ENCODE assay signal across 14 cellular contexts in genomic region chr17:35025541-35025940, GRCh38.
"Had no signal": no experiment of that assay in that cellular context is flagged by ENCODE, and none has a peak within 500 bp of the region (broad histone marks: within the 10 kb centered on the region; RNA-seq: fewer than 3 reads in every experiment).

No MANE protein-coding gene starts in this region.

- H3K27me3 Mint-ChIP-seq: activated CD8-positive, alpha-beta T cell treated with anti-CD3 and anti-CD28 coated beads for 36 hours; activated naive CD8-positive, alpha-beta T cell treated with anti-CD3 and anti-CD28 coated beads, Interleukin-2, amount 10 ng/mL, durations not matched to agents 7 days and 5 days; progenitor cell of endocrine pancreas; stimulated activated naive B cell treated with anti-CD40 and anti-IgM and Interleukin-4, amounts not matched to agents 10 μg/mL and 1 μg/mL and 100 μg/mL, for 72 hours had no signal

- H3K27ac Mint-ChIP-seq: activated naive CD8-positive, alpha-beta T cell treated with anti-CD3 and anti-CD28 coated beads, Interleukin-2, amount 10 ng/mL, durations not matched to agents 7 days and 5 days; progenitor cell of endocrine pancreas; stimulated activated naive B cell treated with anti-CD40 and anti-IgM and Interleukin-4, amounts not matched to agents 10 μg/mL and 1 μg/mL and 100 μg/mL, for 72 hours had no signal

- H3K9me3 Mint-ChIP-seq: activated CD8-positive, alpha-beta T cell treated with anti-CD3 and anti-CD28 coated beads for 36 hours; activated naive CD8-positive, alpha-beta T cell treated with anti-CD3 and anti-CD28 coated beads, Interleukin-2, amount 10 ng/mL, durations not matched to agents 7 days and 5 days; activated T-cell treated with anti-CD3 and anti-CD28 coated beads, Interleukin-2, amount 50 U/mL, for 72 hours; stimulated activated naive B cell treated with anti-CD40 and anti-IgM and Interleukin-4, amounts not matched to agents 10 μg/mL and 1 μg/mL and 100 μg/mL, for 72 hours had no signal

- H3K27ac ChIP-seq: esophagus muscularis mucosa, right atrium auricular region, VCaP had no signal

- H3K4me3 ChIP-seq: esophagus muscularis mucosa, right atrium auricular region had no signal

- H3K9me3 ChIP-seq: esophagus muscularis mucosa, right atrium auricular region had no signal

- ATAC-seq: activated CD8-positive, alpha-beta T cell treated with anti-CD3 and anti-CD28 coated beads for 36 hours; activated T-cell treated with anti-CD3 and anti-CD28 coated beads, Interleukin-2, amount 50 U/mL, for 72 hours; stimulated activated naive B cell treated with anti-CD40 and anti-IgM and Interleukin-4, amounts not matched to agents 10 μg/mL and 1 μg/mL and 100 μg/mL, for 72 hours had no signal

- H3K4me3 Mint-ChIP-seq: activated CD8-positive, alpha-beta T cell treated with anti-CD3 and anti-CD28 coated beads for 36 hours; activated naive CD8-positive, alpha-beta T cell treated with anti-CD3 and anti-CD28 coated beads, Interleukin-2, amount 10 ng/mL, durations not matched to agents 7 days and 5 days; activated T-cell treated with anti-CD3 and anti-CD28 coated beads, Interleukin-2, amount 50 U/mL, for 72 hours; stimulated activated naive B cell treated with anti-CD40 and anti-IgM and Interleukin-4, amounts not matched to agents 10 μg/mL and 1 μg/mL and 100 μg/mL, for 72 hours had no signal

- FAIRE-seq: endometrium had no signal

- DNase-seq: activated CD4-positive, alpha-beta T cell treated with anti-CD3 and anti-CD28 coated beads for 1 hour; activated CD8-positive, alpha-beta T cell treated with anti-CD3 and anti-CD28 coated beads for 36 hours; activated naive CD8-positive, alpha-beta T cell treated with anti-CD3 and anti-CD28 coated beads, Interleukin-2, amount 10 ng/mL, durations not matched to agents 7 days and 5 days; activated T-cell treated with anti-CD3 and anti-CD28 coated beads, Interleukin-2, amount 50 U/mL, for 72 hours; aorta; hippocampal formation; mesendoderm; stimulated activated CD4-positive, alpha-beta T cell treated with anti-CD3 and anti-CD28 coated beads, Interleukin-2, amount 100 ng/mL, for 48 hours; stimulated activated naive B cell treated with anti-CD40 and anti-IgM and Interleukin-4, amounts not matched to agents 10 μg/mL and 1 μg/mL and 100 μg/mL, for 72 hours had no signal

- H3K27me3 ChIP-seq: esophagus muscularis mucosa, right atrium auricular region had no signal
